8 cellular contexts compared by ENCODE assay signal in the genomic region with DNA sequence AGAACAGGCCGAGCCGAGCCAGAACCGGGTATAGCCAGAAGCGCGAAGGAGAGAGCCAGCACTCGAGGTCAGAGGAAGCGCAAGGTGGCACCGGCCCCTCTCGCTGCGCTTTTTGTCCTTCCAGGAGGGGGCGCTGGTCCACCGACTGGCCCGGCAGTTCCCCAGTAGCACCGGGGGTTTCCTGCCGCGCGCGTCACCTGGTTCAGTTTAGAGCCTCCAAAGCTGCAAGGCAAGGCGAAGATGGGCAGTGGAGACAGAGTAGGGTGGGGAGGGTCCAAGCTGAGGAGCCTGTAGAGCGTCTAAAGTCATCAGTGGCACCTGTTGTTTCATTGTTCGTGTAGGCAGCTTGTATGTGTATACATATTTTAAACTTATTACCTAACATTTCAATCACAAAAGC. TPM values are rescaled to one million over a fixed set of nuclear protein-coding genes. Genes with fewer than 3 reads are reported as not detected.
DNase-seq lines count a peak whose midpoint lies in the region; ATAC-seq and TF ChIP-seq lines count a peak whose summit lies in the region.

No MANE protein-coding gene starts in this region.

- no peaks in the 10 kb centered on the region for H3K79me2 ChIP-seq in mammary epithelial cell (ENCODE audit: insufficient read depth, low read length)

- TF ChIP-seq CTCF in GM10248 (IDR thresholded peaks at IDR 0.05; ENCODE audit: control extremely low read depth, extremely low read depth, low read depth, missing control alignments): peak; percentile 41
- TF ChIP-seq CTCF in mammary epithelial cell (conservative IDR thresholded peaks at IDR 0.05 in 1 of 2, IDR thresholded peaks at IDR 0.05 in 1 of 2; ENCODE audit: extremely low read depth in 1 of 2, insufficient read depth in 1 of 2, low read depth in 1 of 2, low read length in 2 of 2): peak; percentile 25 to 38
- peak; percentile 47 for TF ChIP-seq CTCF in osteocyte (IDR thresholded peaks at IDR 0.05)
- peak in 16 of 56 donors; percentile 10 to 40 (median 22) for TF ChIP-seq CTCF in dorsolateral prefrontal cortex (IDR thresholded peaks at IDR 0.05 in 54 of 56, conservative IDR thresholded peaks at IDR 0.05 in 2 of 56; ENCODE audit: low read depth in 1 of 56, partially characterized antibody in 56 of 56)

- no peaks in the 10 kb centered on the region for H4K20me1 ChIP-seq in mammary epithelial cell (ENCODE audit: insufficient read depth, low read length)

- POLR2A ChIA-PET in GM10248 (lab: Yijun Ruan, JAX): no interaction called here

- no peak overlapping the region for H3K4me2 ChIP-seq in mammary epithelial cell (ENCODE audit: insufficient read depth, low read depth, low read length)

- CTCF ChIA-PET in GM10248 (lab: Yijun Ruan, JAX): interaction anchor here (0.8 to 8.6 kb wide), 19 partner anchors 12 to 354 kb away, joined by 3 to 132 read pairs (median 11); no protein-coding TSS in a partner anchor
- CTCF ChIA-PET in mammary epithelial cell (lab: Charles Lee; ENCODE audit: low non-redundant PET): no interaction called here

- H3K36me3 ChIP-seq in MG63 (no peaks in the 10 kb centered on the region), mammary epithelial cell (ENCODE audit: insufficient read depth, low read length) (no peaks in the 10 kb centered on the region)

- no peaks in the 10 kb centered on the region for H3K36me3 Mint-ChIP-seq in osteocyte (ENCODE audit: unreplicated experiment)

- dilution Hi-C loops in mammary epithelial cell (cut with HindIII; ENCODE audit: low sequenced_read_pairs): no loop called here

- H3K9me3 ChIP-seq in MG63: no peaks in the 10 kb centered on the region
- no peaks in the 10 kb centered on the region for H3K9me3 ChIP-seq in mammary epithelial cell (replicated peaks; ENCODE audit: insufficient read depth, low read length)

- in situ Hi-C loops in mammary epithelial cell (cut with MboI; ENCODE audit: low sequenced_read_pairs in 2 of 2): loop anchor here in 1 of 2 donors (10.0 to 25.0 kb wide), 3 partner anchors 268 to 360 kb away; no protein-coding TSS in a partner anchor

- intact Hi-C loops in mammary epithelial cell (cut with micrococcal nuclease): loop anchor here (5.0 kb wide), 2 partner anchors 150 to 685 kb away; partner anchors contain the start of gene THSD4
- intact Hi-C loops in dorsolateral prefrontal cortex (cut with DNase I): loop anchor here (5.0 to 10.0 kb wide), 3 partner anchors 60 to 358 kb away; no protein-coding TSS in a partner anchor

- H3K9ac ChIP-seq in mammary epithelial cell (ENCODE audit: insufficient read depth, low read length): no peak overlapping the region

- H3K9me3 Mint-ChIP-seq in osteocyte (ENCODE audit: unreplicated experiment): no peaks in the 10 kb centered on the region

- H3K4me1 Mint-ChIP-seq in osteocyte (ENCODE audit: unreplicated experiment): peaks cover 42% of the 10 kb centered on the region

- DNase-seq in GM10248 (ENCODE audit: extremely low spot score): peak; percentile 60
- DNase-seq in MG63: peak; percentile 19
- DNase-seq in mammary epithelial cell: no peak
- DNase-seq in osteocyte (ENCODE audit: extremely low spot score, unreplicated experiment): no peak
- no peak for DNase-seq in dorsolateral prefrontal cortex
- no peak for DNase-seq in occipital lobe (lab: John Stamatoyannopoulos, UW)

- ATAC-seq in HG02970 (IDR thresholded peaks at IDR 0.05; ENCODE audit: low FRiP score, unreplicated experiment) (no peak), HG03135 (IDR thresholded peaks at IDR 0.05; ENCODE audit: unreplicated experiment) (no peak)

- H3K27ac Mint-ChIP-seq in osteocyte (ENCODE audit: unreplicated experiment): no peak overlapping the region

- H3K27me3 ChIP-seq in MG63 (no peaks in the 10 kb centered on the region), mammary epithelial cell (ENCODE audit: insufficient read depth, low read length) (no peaks in the 10 kb centered on the region), dorsolateral prefrontal cortex (no peaks in the 10 kb centered on the region)

- H2AFZ ChIP-seq in mammary epithelial cell (ENCODE audit: low read depth, low read length): no peak overlapping the region

- H3K4me1 ChIP-seq in mammary epithelial cell (ENCODE audit: insufficient read depth, low read length): peaks cover 21% of the 10 kb centered on the region

- no peak overlapping the region for H3K4me3 ChIP-seq in MG63
- no peak overlapping the region for H3K4me3 ChIP-seq in mammary epithelial cell (replicated peaks in 1 of 3; ENCODE audit: insufficient read depth in 1 of 3, low read depth in 2 of 3, low read length in 3 of 3)
- H3K4me3 ChIP-seq in dorsolateral prefrontal cortex: no peak overlapping the region

- no TSS peak for BruUV-seq in mammary epithelial cell (replicated peaks; lab: Mats Ljungman, UMichigan)

- H3K27ac ChIP-seq in mammary epithelial cell (ENCODE audit: insufficient read depth, low read depth, low read length) (no peak overlapping the region), dorsolateral prefrontal cortex (no peak overlapping the region)

- H3K27me3 Mint-ChIP-seq in osteocyte (ENCODE audit: unreplicated experiment): no peaks in the 10 kb centered on the region

- H3K4me3 Mint-ChIP-seq in osteocyte (ENCODE audit: unreplicated experiment): no peak overlapping the region

- 87% methylated on average over 18 of the region's 21 CpGs for WGBS in mammary epithelial cell (ENCODE audit: low coverage, missing lambda C conversion rate)

RNA-seq across cellular contexts. Expression of gene NR2E3, which starts 7.6 kb away (rescaled TPM):
- total RNA-seq in MG63 (2014; rRNA removed; shearing (Covaris generic); ENCODE audit: low replicate concordance): 0.43 TPM in 1 of 2 replicates, not detected in the other
- under 1 TPM; 0.17 to 0.61 TPM for total RNA-seq in mammary epithelial cell
- 0.03 TPM for polyA plus RNA-seq in mammary epithelial cell
- not detected for polyA minus RNA-seq in mammary epithelial cell
- not detected in 2 replicates for total RNA-seq in osteocyte
- 1 to 10 TPM in 1 of 120 experiments, under 1 TPM in 8, not detected in 111; 0.23 to 1.8 (median 0.30) TPM for total RNA-seq in dorsolateral prefrontal cortex
- 0.16 TPM for total RNA-seq in occipital lobe

Comparison
In these comparisons a context has a peak if more than half of its experiments do, and no peak if none do; other contexts are left out.
1. DNase-seq: peak in GM10248 (single experiment) and MG63 (single experiment); none in mammary epithelial cell (single experiment), osteocyte (single experiment), dorsolateral prefrontal cortex (0 of 10) and occipital lobe (single experiment).